29 cellular contexts compared by ENCODE assay signal in the genomic region with DNA sequence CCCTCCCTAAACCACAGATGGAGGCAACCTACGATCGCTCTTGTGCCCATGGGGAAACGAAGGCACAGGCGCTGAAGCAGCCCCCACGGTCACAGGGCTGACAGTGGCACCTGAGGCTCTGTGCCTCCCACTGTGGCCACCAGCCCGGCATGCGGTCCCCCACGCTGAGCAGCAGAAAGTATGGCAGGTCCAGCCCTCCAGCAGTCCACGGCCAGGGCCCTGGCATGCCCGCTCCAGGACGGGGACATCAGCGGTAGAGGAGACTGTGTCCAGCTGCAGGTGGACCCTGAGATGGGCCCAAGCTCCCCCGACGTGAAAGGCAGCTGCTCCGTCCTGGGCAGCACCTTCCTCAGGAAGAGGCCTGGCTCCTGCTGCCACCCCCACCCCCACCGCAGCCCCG.
"Had no signal": no experiment of that assay in that cellular context is flagged by ENCODE, and none has a peak within 500 bp of the region (broad histone marks: within the 10 kb centered on the region; RNA-seq: fewer than 3 reads in every experiment).

No MANE protein-coding gene starts in this region.

- H3K4me3 Mint-ChIP-seq: natural killer cell; nephron; neural progenitor cell; stimulated activated memory B cell treated with anti-CD40 and anti-IgM and Interleukin-4, amounts not matched to agents 10 μg/mL and 1 μg/mL and 100 μg/mL, for 72 hours; stimulated activated naive CD8-positive, alpha-beta T cell treated with anti-CD3 and anti-CD28 coated beads, Interleukin-15, amount 100 ng/mL, for 72 hours; type B pancreatic cell had no signal

- H2AFZ ChIP-seq: neural progenitor cell had no signal

- DNase-seq: natural killer cell; nucleus accumbens; retina; stimulated activated CD4-positive, alpha-beta T cell treated with anti-CD3 and anti-CD28 coated beads, Interleukin-12 subunit alpha, Interleukin-12 subunit beta, amount 100 ng/mL, for 4 hours; stimulated activated CD4-positive, alpha-beta T cell treated with anti-CD3 and anti-CD28 coated beads, Interleukin-1b, Interleukin-23, amount 100 ng/mL, for 48 hours; stimulated activated CD4-positive, alpha-beta T cell treated with anti-CD3 and anti-CD28 coated beads, Interleukin-4, amount 100 ng/mL, for 1 hour; stimulated activated CD4-positive, alpha-beta T cell treated with anti-CD3 and anti-CD28 coated beads, Interleukin-4, amount 100 ng/mL, for 4 hours; stimulated activated CD8-positive, alpha-beta memory T cell treated with anti-CD3 and anti-CD28 coated beads, Interleukin-4, amount 100 ng/mL, for 48 hours; stimulated activated naive CD4-positive, alpha-beta T cell; stimulated activated naive CD8-positive, alpha-beta T cell treated with anti-CD3 and anti-CD28 coated beads, Interleukin-15, amount 100 ng/mL, for 72 hours; stimulated activated naive CD8-positive, alpha-beta T cell treated with anti-CD3 and anti-CD28 coated beads, Interleukin-15, Interleukin-2, amounts not matched to agents 100 U/mL and 50 U/mL, for 24 hours; substantia nigra; testis; tibial artery; transverse colon; upper lobe of right lung had no signal

- H3K4me1 Mint-ChIP-seq: natural killer cell; nephron; neural progenitor cell; stimulated activated memory B cell treated with anti-CD40 and anti-IgM and Interleukin-4, amounts not matched to agents 10 μg/mL and 1 μg/mL and 100 μg/mL, for 72 hours; stimulated activated naive CD8-positive, alpha-beta T cell treated with anti-CD3 and anti-CD28 coated beads, Interleukin-15, amount 100 ng/mL, for 72 hours had no signal

- H3K9ac ChIP-seq: neural progenitor cell had no signal

- H3K36me3 Mint-ChIP-seq: natural killer cell, neural progenitor cell, type B pancreatic cell had no signal

- H3K27me3 ChIP-seq: neural progenitor cell, pancreas, right atrium auricular region, spleen, suprapubic skin, testis, transverse colon, upper lobe of right lung, vagina had no signal

- H3K27ac Mint-ChIP-seq: natural killer cell; nephron; neural progenitor cell; stimulated activated memory B cell treated with anti-CD40 and anti-IgM and Interleukin-4, amounts not matched to agents 10 μg/mL and 1 μg/mL and 100 μg/mL, for 72 hours; stimulated activated naive CD8-positive, alpha-beta T cell treated with anti-CD3 and anti-CD28 coated beads, Interleukin-15, amount 100 ng/mL, for 72 hours; type B pancreatic cell had no signal

- FAIRE-seq: pancreas had no signal

- H3K4me2 ChIP-seq: neural progenitor cell, smooth muscle cell had no signal

- H3K4me3 ChIP-seq: neural progenitor cell, pancreas, prostate gland, right atrium auricular region, skin epidermis, smooth muscle cell, spleen, suprapubic skin, testis, tibial artery, transverse colon, upper lobe of right lung, vagina had no signal

- H3K36me3 ChIP-seq: neural progenitor cell, neutrophil, pancreas, prostate gland, right atrium auricular region, spleen, suprapubic skin, tibial artery, transverse colon, upper lobe of right lung, vagina had no signal

- H3K4me1 ChIP-seq: neural progenitor cell, pancreas, prostate gland, right atrium auricular region, spleen, suprapubic skin, testis, tibial artery, transverse colon, upper lobe of right lung, vagina had no signal

- H3K27me3 Mint-ChIP-seq: stimulated activated naive CD8-positive, alpha-beta T cell treated with anti-CD3 and anti-CD28 coated beads, Interleukin-15, amount 100 ng/mL, for 72 hours; type B pancreatic cell had no signal

- H3K9me3 ChIP-seq: neutrophil, pancreas, prostate gland, right atrium auricular region, suprapubic skin, testis, transverse colon, upper lobe of right lung, vagina had no signal

- H3K27ac ChIP-seq: neural progenitor cell, neutrophil, pancreas, prostate gland, right atrium auricular region, skin epidermis, spleen, suprapubic skin, testis, tibial artery, transverse colon, upper lobe of right lung, vagina had no signal

- H3K9me3 Mint-ChIP-seq: natural killer cell; nephron; stimulated activated naive CD8-positive, alpha-beta T cell treated with anti-CD3 and anti-CD28 coated beads, Interleukin-15, amount 100 ng/mL, for 72 hours; type B pancreatic cell had no signal
